Comparison of ENCODE assay signal across 18 cellular contexts in genomic region chr12:88716240-88716639, GRCh38.
DNase-seq lines count a peak whose midpoint lies in the region; ATAC-seq and TF ChIP-seq lines count a peak whose summit lies in the region.
"Had no signal": no experiment of that assay in that cellular context is flagged by ENCODE, and none has a peak within 500 bp of the region (broad histone marks: within the 10 kb centered on the region; RNA-seq: fewer than 3 reads in every experiment).

No MANE protein-coding gene starts in this region.

- no peak overlapping the region for H2BK15ac ChIP-seq in IMR-90 (ENCODE audit: low read depth, low read length)

- peaks cover 10% of the 10 kb centered on the region for H3K9me1 ChIP-seq in IMR-90 (ENCODE audit: insufficient read depth, low read length)

- no peak overlapping the region for H3K23ac ChIP-seq in IMR-90 (ENCODE audit: low read depth, low read length)

- no peak overlapping the region for H2BK20ac ChIP-seq in IMR-90 (ENCODE audit: low read depth, low read length)

- no peak overlapping the region for H2BK5ac ChIP-seq in IMR-90 (ENCODE audit: low read depth, low read length, poor library complexity, severe bottlenecking)

- peak; percentile 67 for DNase-seq in NCI-H146 (lab: John Stamatoyannopoulos, UW)
- DNase-seq in NCI-H146 treated with DMSO at 0.1 percent for 48 hours (lab: John Stamatoyannopoulos, UW; ENCODE audit: unreplicated experiment) = no peak
- no peak for DNase-seq in IMR-90
- DNase-seq in epithelial cell of esophagus (ENCODE audit: low read depth) = peak; percentile 21
- peak; percentile 20 for DNase-seq in spleen
- no peak for DNase-seq in GM13976 (ENCODE audit: low spot score)
- DNase-seq: CD8-positive, alpha-beta memory T cell; DMS79 treated with DMSO at 0.1 percent for 48 hours; GOT3; Karpas-422; NCI-H187; NCI-H446 treated with DMSO at 0.1 percent for 48 hours; NCI-H526 treated with DMSO at 0.1 percent for 48 hours; Peyer's patch; T-helper 1 cell had no signal

- H3K4me1 ChIP-seq in IMR-90 (ENCODE audit: control insufficient read depth, insufficient read depth, low read length) = no peaks in the 10 kb centered on the region
- no peaks in the 10 kb centered on the region for H3K4me1 ChIP-seq in spleen
- H3K4me1 ChIP-seq: Peyer's patch had no signal

- H3K27me3 ChIP-seq in IMR-90 (ENCODE audit: control insufficient read depth, insufficient read depth, low read length) (no peaks in the 10 kb centered on the region), spleen (replicated peaks in 1 of 7) (no peaks in the 10 kb centered on the region)
- H3K27me3 ChIP-seq: Peyer's patch had no signal

- CTCF ChIA-PET in IMR-90 (lab: Yijun Ruan, JAX) = interaction anchor here (0.6 kb wide), 1 partner anchor 26 kb away, joined by 4 read pairs; no protein-coding TSS in a partner anchor

- no peak overlapping the region for H3K4me2 ChIP-seq in IMR-90 (ENCODE audit: low read depth, low read length)

- H3K14ac ChIP-seq in IMR-90 (replicated peaks; ENCODE audit: low read depth, low read length) = no peak overlapping the region

- POLR2A ChIA-PET in IMR-90 (lab: Charles Lee; ENCODE audit: unreplicated experiment) = no interaction called here

- H4K8ac ChIP-seq in IMR-90 (ENCODE audit: low read depth in 2 of 2, low read length in 2 of 2) = no peak overlapping the region

- H3K9ac ChIP-seq in IMR-90 (ENCODE audit: low read depth, low read length) = no peak overlapping the region

- intact Hi-C loops in IMR-90 (cut with micrococcal nuclease) (no loop called here), spleen (cut with DNase I; ENCODE audit: low total_unique reads) (no loop called here)

- ATAC-seq in IMR-90 (ENCODE audit: low read depth) (no peak), HG02885 (IDR thresholded peaks at IDR 0.05; ENCODE audit: poor library complexity, unreplicated experiment) (no peak), GM21526 (IDR thresholded peaks at IDR 0.05; ENCODE audit: low FRiP score, unreplicated experiment) (no peak)

- H2AK5ac ChIP-seq in IMR-90 (ENCODE audit: low read depth, low read length) = peak overlapping the region; percentile 21; the same call in 1 of the 2 replicates

- H4K5ac ChIP-seq in IMR-90 (ENCODE audit: low read depth, low read length) = no peak overlapping the region

- H2AFZ ChIP-seq in IMR-90 (replicated peaks; ENCODE audit: low read length, poor library complexity) = peak overlapping the region; percentile 27

- no peak overlapping the region for H3K4ac ChIP-seq in IMR-90 (ENCODE audit: low read depth, low read length)

- H4K91ac ChIP-seq in IMR-90 (ENCODE audit: insufficient read depth, low read depth, low read length) = no peak overlapping the region

- no peaks in the 10 kb centered on the region for H4K20me1 ChIP-seq in IMR-90 (ENCODE audit: insufficient read depth, low read length)

- no peak overlapping the region for H2AK9ac ChIP-seq in IMR-90 (replicated peaks; ENCODE audit: low read depth, low read length, poor library complexity)

- no CpG with 5 or more reads among the region's 1 CpG for WGBS in IMR-90 (ENCODE audit: extremely low coverage in 2 of 2, insufficient read length in 1 of 2), 2 experiments
- 60 to 79% (median 75%) methylated on average over 1 of the region's 1 CpG for WGBS in spleen, 5 donors

- no peaks in the 10 kb centered on the region for H3K79me1 ChIP-seq in IMR-90 (ENCODE audit: low read depth in 1 of 2, low read length in 2 of 2)

- H3K9me3 ChIP-seq in IMR-90 (ENCODE audit: control insufficient read depth, insufficient read depth, low read length) (no peaks in the 10 kb centered on the region), spleen (peaks cover 0 to 4% (median 0%) of the 10 kb centered on the region in 8 donors)
- H3K9me3 ChIP-seq: Peyer's patch had no signal

- no peak overlapping the region for H3K18ac ChIP-seq in IMR-90 (ENCODE audit: low read depth, low read length)

- H3K36me3 ChIP-seq in IMR-90 (ENCODE audit: control insufficient read depth, insufficient read depth, low read length) (no peaks in the 10 kb centered on the region), spleen (no peaks in the 10 kb centered on the region)
- H3K36me3 ChIP-seq: Peyer's patch had no signal

- dilution Hi-C loops in IMR-90 (cut with HindIII; ENCODE audit: low sequenced_read_pairs, unreplicated experiment) = no loop called here

- H3K4me3 ChIP-seq in IMR-90 (ENCODE audit: insufficient read depth, low read depth, low read length) (no peak overlapping the region), epithelial cell of esophagus (ENCODE audit: low read length) (no peak overlapping the region), spleen (no peak overlapping the region)
- H3K4me3 ChIP-seq: Peyer's patch had no signal

- no TSS peak for BruUV-seq in IMR-90 (replicated peaks; lab: Mats Ljungman, UMichigan)

- no peak overlapping the region for H2BK120ac ChIP-seq in IMR-90 (ENCODE audit: low read depth, low read length)

- no peak for TF ChIP-seq CTCF in IMR-90 (conservative IDR thresholded peaks at IDR 0.05; ENCODE audit: low read depth, low read length)
- no peak for TF ChIP-seq CTCF in epithelial cell of esophagus (IDR thresholded peaks at IDR 0.05; ENCODE audit: insufficient read depth, low read depth, low read length, missing control alignments)
- no peak for TF ChIP-seq CTCF in spleen (IDR thresholded peaks at IDR 0.05 in 8 of 11, conservative IDR thresholded peaks at IDR 0.05 in 3 of 11)
- no peak for TF ChIP-seq CTCF in GM13976 (IDR thresholded peaks at IDR 0.05; ENCODE audit: borderline replicate concordance, control extremely low read depth, extremely low read depth, insufficient read depth, missing control alignments)

- H3K27ac ChIP-seq in IMR-90 (ENCODE audit: insufficient read depth, low read length) (no peak overlapping the region), spleen (no peak overlapping the region)
- H3K27ac ChIP-seq: C4-2B, Peyer's patch had no signal

- in situ Hi-C loops in IMR-90 (cut with MboI; ENCODE audit: low sequenced_read_pairs) = no loop called here
- in situ Hi-C loops in GM13976 (cut with MboI; ENCODE audit: low sequenced_read_pairs, unreplicated experiment) = no loop called here

- no peak for TF ChIP-seq POLR2A in IMR-90 (IDR thresholded peaks at IDR 0.05; ENCODE audit: low read depth, low read length)
- TF ChIP-seq POLR2A in spleen (IDR thresholded peaks at IDR 0.05) = no peak

- TF ChIP-seq RAD21 in IMR-90 (IDR thresholded peaks at IDR 0.05; ENCODE audit: low read length) = no peak

- H3K56ac ChIP-seq in IMR-90 (ENCODE audit: extremely low read depth, insufficient read depth, low read length) = no peak overlapping the region

TF ChIP-seq in IMR-90, 13 proteins besides CTCF, POLR2A, EP300 and RAD21:
- TF ChIP-seq ELK1 (IDR thresholded peaks at IDR 0.05; ENCODE audit: borderline replicate concordance, low read depth, low read length) (no peak), RFX5 (IDR thresholded peaks at IDR 0.05; ENCODE audit: low read depth, low read length) (no peak), CHD1 (IDR thresholded peaks at IDR 0.05; ENCODE audit: low read depth, low read length) (no peak), MXI1 (IDR thresholded peaks at IDR 0.05; ENCODE audit: borderline replicate concordance, low read depth, low read length) (no peak), MAFK (IDR thresholded peaks at IDR 0.05; ENCODE audit: low read depth, low read length) (no peak), FOS (IDR thresholded peaks at IDR 0.05; ENCODE audit: low read depth, low read length) (no peak), USF2 (IDR thresholded peaks at IDR 0.05; ENCODE audit: low read depth, low read length) (no peak), RCOR1 (IDR thresholded peaks at IDR 0.05; ENCODE audit: insufficient replicate concordance, low read length) (no peak), BHLHE40 (IDR thresholded peaks at IDR 0.05; ENCODE audit: low read depth, low read length) (no peak), NFE2L2 (IDR thresholded peaks at IDR 0.05; ENCODE audit: low read depth, low read length) (no peak), SMC3 (IDR thresholded peaks at IDR 0.05; ENCODE audit: low read depth, low read length) (no peak), CEBPB (IDR thresholded peaks at IDR 0.05; ENCODE audit: low read depth, low read length) (no peak)
TF ChIP-seq in IMR-90: peak in this region for 0.

Comparison
In these comparisons a context has a peak if more than half of its experiments do, and no peak if none do; other contexts are left out.
1. DNase-seq: peak in NCI-H146 (single experiment), epithelial cell of esophagus (single experiment) and spleen (single experiment); none in NCI-H146 treated with DMSO at 0.1 percent for 48 hours (single experiment), IMR-90 (single experiment) and GM13976 (single experiment).